In genomic region chr22:19523240-19524169, GRCh38 we compare ENCODE assay signal across 9 cellular contexts. TPM values are rescaled to one million over a fixed set of nuclear protein-coding genes. Genes with fewer than 3 reads are reported as not detected.
DNase-seq lines count a peak whose midpoint lies in the region; ATAC-seq and TF ChIP-seq lines count a peak whose summit lies in the region.
"Had no signal": no experiment of that assay in that cellular context is flagged by ENCODE, and none has a peak within 500 bp of the region (broad histone marks: within the 10 kb centered on the region; RNA-seq: fewer than 3 reads in every experiment).

No MANE protein-coding gene starts in this region.

- POLR2A ChIA-PET in WTC11 (lab: Charles Lee), result interaction anchor here (0.7 to 1.3 kb wide), 2 partner anchors 20 to 387 kb away, joined by 3 to 5 read pairs; no protein-coding TSS in a partner anchor

- H3K9me3 Mint-ChIP-seq in WTC11, result no peaks in the 10 kb centered on the region

- no peak overlapping the region for H2AFZ ChIP-seq in parathyroid adenoma

- ATAC-seq in WTC11, result peak; percentile 55
- ATAC-seq in GM18520 (IDR thresholded peaks at IDR 0.05; ENCODE audit: unreplicated experiment), result no peak
- no peak for ATAC-seq in GM21737 (IDR thresholded peaks at IDR 0.05; ENCODE audit: unreplicated experiment)

- CTCF ChIA-PET in WTC11 (lab: Charles Lee), result interaction anchor here (0.7 to 5.0 kb wide), 10 partner anchors 28 to 306 kb away, joined by 3 to 49 read pairs (median 3); no protein-coding TSS in a partner anchor

- no peaks in the 10 kb centered on the region for H3K4me1 ChIP-seq in parathyroid adenoma

- H3K36me3 Mint-ChIP-seq in WTC11, result no peaks in the 10 kb centered on the region

- H3K36me3 ChIP-seq in parathyroid adenoma (ENCODE audit: control insufficient read depth, insufficient read depth, low read length), result no peaks in the 10 kb centered on the region

- TF ChIP-seq CTCF in WTC11 (IDR thresholded peaks at IDR 0.05) (no peak), fibroblast of pulmonary artery (IDR thresholded peaks at IDR 0.05; ENCODE audit: low read length, missing control alignments) (no peak), parathyroid adenoma (IDR thresholded peaks at IDR 0.05) (no peak)

- peak overlapping the region; percentile 61 for H3K4me2 ChIP-seq in parathyroid adenoma (ENCODE audit: low read length)

- H3K27me3 ChIP-seq in parathyroid adenoma (ENCODE audit: control insufficient read depth, insufficient read depth, low read length), result peaks cover 7% of the 10 kb centered on the region

- H3K4me3 Mint-ChIP-seq in WTC11, result peak overlapping the region; percentile 76

- no peak overlapping the region for H3K9ac ChIP-seq in parathyroid adenoma

- H3K4me1 Mint-ChIP-seq in WTC11, result peaks cover 11% of the 10 kb centered on the region

- DNase-seq in NCI-H1694 treated with DMSO at 0.1 percent for 48 hours (lab: John Stamatoyannopoulos, UW), result peak; percentile 4
- DNase-seq in NCI-H1694 (lab: John Stamatoyannopoulos, UW), result no peak
- peak; percentile 70 for DNase-seq in WTC11 (ENCODE audit: low spot score)
- peak; percentile 34 for DNase-seq in fibroblast of pulmonary artery (ENCODE audit: low read depth)
- no peak for DNase-seq in SKM-1 (lab: John Stamatoyannopoulos, UW; ENCODE audit: unreplicated experiment)

- H3K27ac ChIP-seq in parathyroid adenoma, result no peak overlapping the region
- H3K27ac ChIP-seq: C4-2B had no signal

- no peaks in the 10 kb centered on the region for H3K79me2 ChIP-seq in parathyroid adenoma

- H3K27ac Mint-ChIP-seq in WTC11, result no peak overlapping the region

- peaks cover 52% of the 10 kb centered on the region for H3K27me3 Mint-ChIP-seq in WTC11 (ENCODE audit: low read depth)

- H3K9me3 ChIP-seq in parathyroid adenoma (ENCODE audit: control insufficient read depth, low read length), result no peaks in the 10 kb centered on the region

- H3K4me3 ChIP-seq in fibroblast of pulmonary artery (replicated peaks; ENCODE audit: low read depth, low read length) (peak overlapping the region; percentile 35), parathyroid adenoma (ENCODE audit: low read depth, low read length) (peak overlapping the region; percentile 34)

TF ChIP-seq in WTC11, 78 proteins besides CTCF, POLR2A, EP300 and RAD21:
- TF ChIP-seq RELA (CRISPR knock-in tag; IDR thresholded peaks at IDR 0.05; ENCODE audit: borderline replicate concordance) (peak; percentile 15; the same call in 1 of the 2 replicates), ZNF281 (CRISPR knock-in tag; IDR thresholded peaks at IDR 0.05) (0 out of 2 replicates have a peak, but pooled peaks have one; percentile 26), ESRRA (CRISPR knock-in tag; IDR thresholded peaks at IDR 0.05; ENCODE audit: borderline replicate concordance) (peak; percentile 38; the same call in 1 of the 2 replicates), FOXP4 (CRISPR knock-in tag; IDR thresholded peaks at IDR 0.05) (0 out of 2 replicates have a peak, but pooled peaks have one; percentile 20), FOXP1 (CRISPR knock-in tag; IDR thresholded peaks at IDR 0.05; ENCODE audit: borderline replicate concordance) (peak; percentile 43; the same call in 1 of the 2 replicates), NFYB (CRISPR knock-in tag; conservative IDR thresholded peaks at IDR 0.05; ENCODE audit: low read depth) (no peak), FOXK1 (CRISPR knock-in tag; IDR thresholded peaks at IDR 0.05) (peak; percentile 72), ZNF219 (CRISPR knock-in tag; IDR thresholded peaks at IDR 0.05; ENCODE audit: borderline replicate concordance) (no peak)
- TF ChIP-seq, protein P1, sequence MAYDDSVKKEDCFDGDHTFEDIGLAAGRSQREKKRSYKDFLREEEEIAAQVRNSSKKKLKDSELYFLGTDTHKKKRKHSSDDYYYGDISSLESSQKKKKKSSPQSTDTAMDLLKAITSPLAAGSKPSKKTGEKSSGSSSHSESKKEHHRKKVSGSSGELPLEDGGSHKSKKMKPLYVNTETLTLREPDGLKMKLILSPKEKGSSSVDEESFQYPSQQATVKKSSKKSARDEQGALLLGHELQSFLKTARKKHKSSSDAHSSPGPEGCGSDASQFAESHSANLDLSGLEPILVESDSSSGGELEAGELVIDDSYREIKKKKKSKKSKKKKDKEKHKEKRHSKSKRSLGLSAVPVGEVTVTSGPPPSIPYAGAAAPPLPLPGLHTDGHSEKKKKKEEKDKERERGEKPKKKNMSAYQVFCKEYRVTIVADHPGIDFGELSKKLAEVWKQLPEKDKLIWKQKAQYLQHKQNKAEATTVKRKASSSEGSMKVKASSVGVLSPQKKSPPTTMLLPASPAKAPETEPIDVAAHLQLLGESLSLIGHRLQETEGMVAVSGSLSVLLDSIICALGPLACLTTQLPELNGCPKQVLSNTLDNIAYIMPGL (CRISPR knock-in tag; IDR thresholded peaks at IDR 0.05), result no peak
- TF ChIP-seq, protein P2, sequence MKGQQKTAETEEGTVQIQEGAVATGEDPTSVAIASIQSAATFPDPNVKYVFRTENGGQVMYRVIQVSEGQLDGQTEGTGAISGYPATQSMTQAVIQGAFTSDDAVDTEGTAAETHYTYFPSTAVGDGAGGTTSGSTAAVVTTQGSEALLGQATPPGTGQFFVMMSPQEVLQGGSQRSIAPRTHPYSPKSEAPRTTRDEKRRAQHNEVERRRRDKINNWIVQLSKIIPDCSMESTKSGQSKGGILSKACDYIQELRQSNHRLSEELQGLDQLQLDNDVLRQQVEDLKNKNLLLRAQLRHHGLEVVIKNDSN (CRISPR knock-in tag; IDR thresholded peaks at IDR 0.05), result peak; percentile 45; the same call in 1 of the 2 replicates

RNA-seq across cellular contexts. Expression of gene CLDN5, which starts 0.7 kb away (rescaled TPM):
- total RNA-seq in WTC11 (2021), result 1.0 to 1.9 TPM (median 1.5 TPM) in 3 replicates

RNA-seq across cellular contexts. Expression of gene CDC45, which starts 43.8 kb away (rescaled TPM):
- total RNA-seq in WTC11 (2021), result 34.4 to 38.1 TPM (median 35.0 TPM) in 3 replicates

RNA-seq across cellular contexts. Expression of gene UFD1, which starts 44.5 kb away (rescaled TPM):
- total RNA-seq in WTC11 (2021), result 49.6 to 57.9 TPM (median 49.9 TPM) in 3 replicates

Comparison
In these comparisons a context has a peak if more than half of its experiments do, and no peak if none do; other contexts are left out.
1. DNase-seq: peak in NCI-H1694 treated with DMSO at 0.1 percent for 48 hours (single experiment), WTC11 (single experiment) and fibroblast of pulmonary artery (single experiment); none in NCI-H1694 (single experiment) and SKM-1 (single experiment).